Comparison of ENCODE assay signal across 8 cellular contexts in the genomic region with DNA sequence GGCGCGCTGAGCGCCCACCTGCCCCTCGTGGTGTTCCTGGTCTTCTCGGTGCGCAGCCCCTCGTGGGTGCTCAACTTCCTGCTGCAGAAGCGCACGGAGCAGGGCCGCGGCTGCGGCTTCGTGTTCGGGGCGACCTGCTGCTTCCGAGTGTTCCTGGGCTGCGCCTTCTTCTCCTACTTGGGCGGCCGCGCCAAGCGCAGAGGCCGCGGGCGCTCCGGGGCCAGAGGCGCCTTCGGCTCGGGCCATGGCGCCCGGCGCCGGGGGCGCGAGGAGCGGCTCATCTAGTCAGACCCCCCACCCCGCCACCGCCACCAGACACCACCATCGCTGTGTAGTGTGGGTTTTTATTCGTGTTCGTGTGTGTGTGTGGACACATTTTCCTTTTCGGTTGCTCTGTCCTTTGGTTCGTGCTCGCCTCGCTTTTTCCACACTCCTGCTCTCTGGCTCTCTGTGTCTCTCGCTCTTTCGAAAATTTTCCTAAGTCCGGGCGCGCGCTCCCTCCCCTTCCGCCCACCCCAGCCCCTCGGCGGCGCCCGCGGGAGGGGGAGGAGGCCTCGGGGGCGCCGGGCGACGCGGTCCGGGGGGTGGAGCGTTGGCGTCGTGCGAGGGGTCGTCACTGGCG. TPM values are rescaled to one million over a fixed set of nuclear protein-coding genes. Genes with fewer than 3 reads are reported as not detected.
DNase-seq lines count a peak whose midpoint lies in the region; ATAC-seq and TF ChIP-seq lines count a peak whose summit lies in the region.

No MANE protein-coding gene starts in this region.

- no peaks in the 10 kb centered on the region for H3K27me3 ChIP-seq in BJ (ENCODE audit: control insufficient read depth, insufficient read depth, low read length)
- no peaks in the 10 kb centered on the region for H3K27me3 ChIP-seq in ovary
- H3K27me3 ChIP-seq in tibial artery, result no peaks in the 10 kb centered on the region

- CTCF ChIA-PET in BJ (lab: Yijun Ruan, JAX), result no interaction called here

- peak overlapping the region; percentile 97 for H3K27ac Mint-ChIP-seq in activated naive CD8-positive, alpha-beta T cell treated with anti-CD3 and anti-CD28 coated beads for 36 hours

- H3K27ac ChIP-seq in ovary, result peak overlapping the region; percentile 96 to 98
- H3K27ac ChIP-seq in tibial artery, result peak overlapping the region; percentile 100

- 0 to 1% (median 1%) methylated on average over 62 to 69 of the region's 69 CpGs for WGBS in ovary, 3 donors

- no peak for TF ChIP-seq EP300 in ovary (IDR thresholded peaks at IDR 0.05)

- peak overlapping the region; percentile 88 for H3K4me3 ChIP-seq in BJ (ENCODE audit: low read depth, low read length)
- peak overlapping the region; percentile 83 for H3K4me3 ChIP-seq in ovary
- peak overlapping the region; percentile 91 to 97 for H3K4me3 ChIP-seq in tibial artery

- peaks cover 4% of the 10 kb centered on the region for H3K27me3 Mint-ChIP-seq in activated naive CD8-positive, alpha-beta T cell treated with anti-CD3 and anti-CD28 coated beads for 36 hours

- TF ChIP-seq POLR2A in ovary (IDR thresholded peaks at IDR 0.05), result no peak

- no peaks in the 10 kb centered on the region for H3K36me3 ChIP-seq in BJ (ENCODE audit: control insufficient read depth, insufficient read depth, low read length)
- no peaks in the 10 kb centered on the region for H3K36me3 ChIP-seq in ovary
- H3K36me3 ChIP-seq in tibial artery, result no peaks in the 10 kb centered on the region

- DNase-seq in BJ (ENCODE audit: low read depth), result no peak
- DNase-seq in LoVo (ENCODE audit: low spot score), result peak; percentile 41
- DNase-seq in SKM-1 treated with dmso at 0.1 percent for 144 hours (lab: John Stamatoyannopoulos, UW; ENCODE audit: unreplicated experiment), result peak; percentile 54
- DNase-seq in activated naive CD8-positive, alpha-beta T cell treated with anti-CD3 and anti-CD28 coated beads for 36 hours, result peak; percentile 83
- DNase-seq in Right ventricle myocardium inferior (ENCODE audit: missing footprints), result peak; percentile 86
- DNase-seq in ovary, result peak; percentile 86 to 91 (median 88)
- peak; percentile 80 to 90 for DNase-seq in tibial artery

- POLR2A ChIA-PET in BJ (lab: Charles Lee), result no interaction called here

- intact Hi-C loops in Right ventricle myocardium inferior (cut with DNase I), result loop anchor here (1.0 to 2.0 kb wide), 2 partner anchors 89 to 142 kb away; partner anchors contain the start of gene ATP5F1E
- intact Hi-C loops in ovary (cut with DNase I), result loop anchor here in 2 of 4 donors (5.0 to 10.0 kb wide), 4 partner anchors 92 to 152 kb away; partner anchors contain the start of genes ATP5F1E (in 1 of the 2), CTSZ (in 1 of the 2), NELFCD (in 1 of the 2) and PRELID3B (in 1 of the 2)
- intact Hi-C loops in tibial artery (cut with DNase I; ENCODE audit: low total_unique reads), result loop anchor here (5.0 kb wide), 1 partner anchor 142 kb away; the partner anchor contains the start of gene ATP5F1E

- H3K4me1 Mint-ChIP-seq in activated naive CD8-positive, alpha-beta T cell treated with anti-CD3 and anti-CD28 coated beads for 36 hours, result peaks cover 50% of the 10 kb centered on the region

- TF ChIP-seq CTCF in BJ (IDR thresholded peaks at IDR 0.05; ENCODE audit: insufficient read depth, low read depth, low read length) (no peak), ovary (IDR thresholded peaks at IDR 0.05) (no peak), tibial artery (IDR thresholded peaks at IDR 0.05) (no peak)

- H3K4me1 ChIP-seq in ovary (ENCODE audit: insufficient read depth) (peaks cover 4% of the 10 kb centered on the region), tibial artery (peaks cover 0 to 35% (median 24%) of the 10 kb centered on the region in 4 donors)

- H3K4me3 Mint-ChIP-seq in activated naive CD8-positive, alpha-beta T cell treated with anti-CD3 and anti-CD28 coated beads for 36 hours, result peak overlapping the region; percentile 86

- H3K9me3 ChIP-seq in ovary (no peaks in the 10 kb centered on the region), tibial artery (no peaks in the 10 kb centered on the region)

- H3K36me3 Mint-ChIP-seq in activated naive CD8-positive, alpha-beta T cell treated with anti-CD3 and anti-CD28 coated beads for 36 hours, result peaks cover 28% of the 10 kb centered on the region

- no peaks in the 10 kb centered on the region for H3K9me3 Mint-ChIP-seq in activated naive CD8-positive, alpha-beta T cell treated with anti-CD3 and anti-CD28 coated beads for 36 hours

- ATAC-seq in GM21360 (IDR thresholded peaks at IDR 0.05; ENCODE audit: unreplicated experiment) (peak; percentile 27), Right ventricle myocardium inferior (peak; percentile 81)

RNA-seq across cellular contexts. Expression of gene GNAS, which starts 38.0 kb away (rescaled TPM):
- 1,063 and 1,537 TPM in 2 replicates for polyA plus RNA-seq in BJ (2011; rRNA removed)
- polyA minus RNA-seq in BJ (2011; rRNA and poly(A)+ RNA removed), result 1,584 and 1,724 TPM in 2 replicates
- total RNA-seq in activated naive CD8-positive, alpha-beta T cell treated with anti-CD3 and anti-CD28 coated beads for 36 hours, result 100 to 1,000 TPM; 779 to 785 TPM
- 1,475 TPM for total RNA-seq in Right ventricle myocardium inferior
- 100 to 1,000 TPM; 330 to 852 (median 669) TPM for total RNA-seq in ovary
- polyA plus RNA-seq in ovary, result 1,000 to 10,000 TPM in 1 of 2 donors, 100 to 1,000 TPM in 1; 731 to 1,311 TPM

RNA-seq across cellular contexts. Expression of gene GNAS-AS1, which starts 39.9 kb away (rescaled TPM):
- polyA plus RNA-seq in BJ (2011; rRNA removed) (0.42 and 0.45 TPM in 2 replicates), ovary (under 1 TPM; 0.10 to 0.22 TPM)
- polyA minus RNA-seq in BJ (2011; rRNA and poly(A)+ RNA removed), result 0.15 and 0.57 TPM in 2 replicates
- total RNA-seq in activated naive CD8-positive, alpha-beta T cell treated with anti-CD3 and anti-CD28 coated beads for 36 hours, result 1 to 10 TPM; 1.0 to 1.3 TPM
- total RNA-seq in Right ventricle myocardium inferior (0.38 TPM), ovary (under 1 TPM in 5 of 7 donors, not detected in 2; 0.12 to 0.37 (median 0.18) TPM)
